Comparison of ENCODE assay signal across 32 cellular contexts in the genomic region with DNA sequence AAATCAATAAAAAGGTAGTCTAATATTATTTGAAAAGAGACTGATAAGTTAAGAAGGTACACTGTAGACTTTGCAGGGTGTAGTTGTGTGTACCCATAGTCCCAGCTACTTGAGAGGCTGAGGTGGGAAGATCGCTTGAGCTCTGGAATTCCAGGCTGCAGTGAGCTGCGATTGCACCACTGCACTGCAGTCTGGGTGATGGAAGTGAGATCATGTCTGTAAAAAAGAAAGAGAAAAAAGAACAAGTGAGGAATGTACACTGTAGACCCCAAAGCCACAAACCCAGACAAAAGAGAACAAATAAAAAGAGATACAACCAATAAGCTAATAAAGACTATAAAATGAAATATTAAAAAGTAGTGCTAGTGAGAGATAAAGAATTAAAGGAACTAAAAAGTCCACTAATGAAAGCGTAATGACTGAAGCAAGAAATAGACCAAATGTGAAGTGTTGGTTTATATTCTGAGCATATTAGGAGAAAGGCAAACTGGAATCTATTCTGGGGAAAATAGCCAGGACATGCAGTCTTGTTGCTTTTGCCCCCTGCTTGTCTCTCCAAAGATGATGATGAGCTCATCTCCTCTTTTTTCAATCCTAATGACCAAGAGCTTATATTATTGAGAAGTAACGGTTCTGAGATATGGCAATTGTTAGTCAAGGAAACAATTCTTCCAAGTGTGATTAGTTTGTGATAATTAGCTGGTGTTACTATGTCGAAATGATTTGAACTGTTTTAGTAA. TPM values are rescaled to one million over a fixed set of nuclear protein-coding genes. Genes with fewer than 3 reads are reported as not detected.
"Had no signal": no experiment of that assay in that cellular context is flagged by ENCODE, and none has a peak within 500 bp of the region (broad histone marks: within the 10 kb centered on the region; RNA-seq: fewer than 3 reads in every experiment).

No MANE protein-coding gene starts in this region.

- DNase-seq: activated B cell treated with CpG ODN at 0.5 μM for 24 hours; activated CD4-positive, alpha-beta T cell treated with anti-CD3 and anti-CD28 coated beads for 36 hours; activated CD4-positive, alpha-beta T cell treated with anti-CD3 and anti-CD28 coated beads, Interleukin-2, amount 50 U/mL, for 4 hours; activated naive CD4-positive, alpha-beta T cell treated with Interleukin-2 at 50 U/mL for 16 hours; activated naive CD8-positive, alpha-beta T cell treated with anti-CD3 and anti-CD28 coated beads for 36 hours; activated T-cell treated with anti-CD3 and anti-CD28 coated beads, Interleukin-2, amount 50 U/mL, for 48 hours; amniotic stem cell; body of pancreas; effector memory CD4-positive, alpha-beta T cell; heart right ventricle; kidney; left ventricle myocardium inferior; natural killer cell; psoas muscle; stimulated activated CD4-positive, alpha-beta T cell treated with anti-CD3 and anti-CD28 coated beads, Interleukin-15, amount 100 ng/mL, for 24 hours; stomach; T1000 had no signal

- H3K4me3 ChIP-seq: body of pancreas, gastroesophageal sphincter, heart right ventricle, left ventricle myocardium inferior, psoas muscle, right atrium auricular region, skin epidermis, stomach, suprapubic skin, tibial nerve had no signal

- H3K27me3 ChIP-seq: body of pancreas, right atrium auricular region had no signal

- ATAC-seq: activated CD4-positive, alpha-beta T cell treated with anti-CD3 and anti-CD28 coated beads for 36 hours; body of pancreas; esophagus mucosa; gastroesophageal sphincter; heart right ventricle; natural killer cell; psoas muscle; stimulated activated memory B cell treated with anti-CD40 and anti-IgM and Interleukin-4, amounts not matched to agents 10 μg/mL and 1 μg/mL and 100 μg/mL, for 72 hours had no signal

- H3K36me3 ChIP-seq: gastroesophageal sphincter, heart right ventricle, left ventricle myocardium inferior, right atrium auricular region, stomach, suprapubic skin, tibial nerve had no signal

- H3K27ac ChIP-seq: body of pancreas, gastroesophageal sphincter, heart right ventricle, left ventricle myocardium inferior, psoas muscle, right atrium auricular region, skin epidermis, stomach, suprapubic skin, tibial nerve had no signal

- H3K4me1 ChIP-seq: body of pancreas, gastroesophageal sphincter, heart right ventricle, left ventricle myocardium inferior, psoas muscle, right atrium auricular region, stomach, suprapubic skin, tibial nerve had no signal

- H3K9me3 ChIP-seq: body of pancreas, gastroesophageal sphincter, heart right ventricle, left ventricle myocardium inferior, psoas muscle, right atrium auricular region, stomach, suprapubic skin, tibial nerve had no signal

RNA-seq across cellular contexts. Expression of a gene that starts 19.1 kb away (rescaled TPM):
- total RNA-seq: activated B cell treated with CpG ODN at 0.5 μM for 24 hours; activated CD4-positive, alpha-beta T cell treated with anti-CD3 and anti-CD28 coated beads for 36 hours; activated CD8-positive, alpha-beta memory T cell treated with anti-CD3 and anti-CD28 coated beads for 36 hours; activated naive CD8-positive, alpha-beta T cell treated with anti-CD3 and anti-CD28 coated beads for 36 hours; body of pancreas; cardiac septum; dermis microvascular lymphatic vessel endothelial cell; endothelial cell of umbilical vein; esophagus mucosa; gastroesophageal sphincter; heart right ventricle; kidney; left ventricle myocardium inferior; lung microvascular endothelial cell; mesothelial cell of epicardium; natural killer cell; osteoblast; psoas muscle; right atrium auricular region; stomach; urinary bladder had no signal
- polyA plus RNA-seq: endothelial cell of umbilical vein, heart right ventricle, psoas muscle, stomach, urinary bladder had no signal
